34 cellular contexts compared by ENCODE assay signal in the genomic region with DNA sequence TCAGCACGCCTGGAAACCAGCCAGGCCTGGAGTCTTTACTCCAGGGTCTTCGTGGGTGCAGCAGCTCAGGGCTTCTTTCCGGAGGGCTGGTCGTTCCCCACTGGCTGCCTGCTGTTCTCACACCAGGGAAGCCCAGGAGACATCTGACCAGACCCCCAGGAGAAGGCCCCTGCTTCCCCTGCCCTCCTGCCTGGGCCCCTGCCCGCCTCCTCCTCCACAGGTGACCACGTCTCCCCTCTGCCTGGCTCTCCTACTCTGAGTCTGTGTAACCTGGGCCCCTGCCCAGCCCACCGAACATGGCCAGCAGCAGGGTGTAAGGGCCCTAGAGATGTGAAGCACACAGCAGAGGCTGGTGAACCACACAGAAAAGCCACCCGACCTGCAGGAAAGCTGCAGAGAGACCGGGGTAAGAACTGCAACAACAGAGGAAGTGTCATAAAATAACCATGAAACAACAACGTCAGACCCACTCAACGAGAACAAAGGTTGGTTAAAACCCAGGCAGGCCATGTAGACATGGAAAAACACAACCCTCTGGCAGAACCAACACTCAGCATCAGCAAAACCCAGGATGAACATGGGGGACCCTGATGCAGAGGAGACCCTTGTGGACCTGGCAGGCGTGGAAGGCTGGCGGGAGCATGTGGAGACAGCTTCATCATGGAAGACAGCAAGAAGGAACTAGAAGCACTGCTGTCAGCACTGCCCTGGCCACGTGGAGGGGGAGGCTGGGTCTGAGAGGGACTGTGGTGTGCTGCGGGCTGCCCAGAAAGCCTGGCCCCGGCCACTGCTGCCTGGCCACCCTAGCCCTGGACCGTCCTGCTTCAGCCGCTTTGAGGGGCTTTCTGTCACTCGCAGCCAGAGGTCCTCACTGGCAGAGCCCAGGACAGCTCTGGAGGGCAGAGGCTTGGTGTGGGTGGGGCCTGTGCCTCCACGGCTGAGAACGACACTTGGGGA. TPM values are rescaled to one million over a fixed set of nuclear protein-coding genes. Genes with fewer than 3 reads are reported as not detected.
DNase-seq lines count a peak whose midpoint lies in the region; ATAC-seq and TF ChIP-seq lines count a peak whose summit lies in the region.
"Had no signal": no experiment of that assay in that cellular context is flagged by ENCODE, and none has a peak within 500 bp of the region (broad histone marks: within the 10 kb centered on the region; RNA-seq: fewer than 3 reads in every experiment).

No MANE protein-coding gene starts in this region.

- peak overlapping the region; percentile 36 for H3K27ac Mint-ChIP-seq in activated CD8-positive, alpha-beta T cell treated with anti-CD3 and anti-CD28 coated beads, Interleukin-2, amount 10 ng/mL, durations not matched to agents 7 days and 5 days
- no peak overlapping the region for H3K27ac Mint-ChIP-seq in activated CD8-positive, alpha-beta T cell treated with anti-CD3 and anti-CD28 coated beads for 36 hours
- H3K27ac Mint-ChIP-seq in nephron progenitor cell: peak overlapping the region; percentile 51
- H3K27ac Mint-ChIP-seq: activated naive CD4-positive, alpha-beta T cell treated with anti-CD3 and anti-CD28 coated beads for 36 hours; activated T-cell treated with anti-CD3 and anti-CD28 coated beads, Interleukin-2, amount 50 U/mL, for 24 hours; H9; stimulated activated memory B cell treated with anti-CD40 and anti-IgM and Interleukin-4, amounts not matched to agents 10 μg/mL and 1 μg/mL and 100 μg/mL, for 72 hours had no signal

- no peak for DNase-seq in activated CD8-positive, alpha-beta T cell treated with anti-CD3 and anti-CD28 coated beads, Interleukin-2, amount 10 ng/mL, durations not matched to agents 7 days and 5 days
- no peak for DNase-seq in activated CD8-positive, alpha-beta T cell treated with anti-CD3 and anti-CD28 coated beads for 36 hours
- peak; percentile 21 for DNase-seq in GDM1 (lab: John Stamatoyannopoulos, UW)
- DNase-seq in SKM-1 (lab: John Stamatoyannopoulos, UW; ENCODE audit: unreplicated experiment): peak; percentile 42
- no peak for DNase-seq in nephron progenitor cell
- DNase-seq in activated gamma-delta T cell (lab: John Stamatoyannopoulos, UW): no peak
- DNase-seq in NCI-H1105 treated with DMSO at 0.1 percent for 48 hours (lab: John Stamatoyannopoulos, UW): no peak
- DNase-seq: activated CD4-positive, alpha-beta T cell treated with anti-CD3 and anti-CD28 coated beads, Interleukin-2, amount 50 U/mL, for 48 hours; activated naive CD4-positive, alpha-beta T cell treated with anti-CD3 and anti-CD28 coated beads for 36 hours; activated T-cell treated with anti-CD3 and anti-CD28 coated beads, Interleukin-2, amount 50 U/mL, for 24 hours; BE2C; COR-L47; esophagus squamous epithelium; H9; hippocampal formation; Karpas-422; mesendoderm; naive B cell; NCI-H1436; NCI-H524 treated with DMSO at 0.1 percent for 48 hours; Peyer's patch; SJCRH30; stimulated activated CD4-positive, alpha-beta T cell treated with anti-CD3 and anti-CD28 coated beads, Interleukin-4, amount 100 ng/mL, for 1 hour had no signal

- CTCF ChIA-PET in activated CD8-positive, alpha-beta T cell treated with anti-CD3 and anti-CD28 coated beads, Interleukin-2, amount 10 ng/mL, durations not matched to agents 7 days and 5 days (lab: Charles Lee): interaction anchor here (1.2 kb wide), 1 partner anchor 25 kb away, joined by 4 read pairs; no protein-coding TSS in a partner anchor
- CTCF ChIA-PET in activated CD8-positive, alpha-beta T cell treated with anti-CD3 and anti-CD28 coated beads for 36 hours (lab: Charles Lee): interaction anchor here (3.9 kb wide), 1 partner anchor 26 kb away, joined by 9 read pairs; a partner anchor contains a TSS

- ATAC-seq in activated CD8-positive, alpha-beta T cell treated with anti-CD3 and anti-CD28 coated beads, Interleukin-2, amount 10 ng/mL, durations not matched to agents 7 days and 5 days: no peak
- ATAC-seq in activated CD8-positive, alpha-beta T cell treated with anti-CD3 and anti-CD28 coated beads for 36 hours: no peak
- no peak for ATAC-seq in GM18907 (IDR thresholded peaks at IDR 0.05; ENCODE audit: unreplicated experiment)
- ATAC-seq: left lung; pancreas; right cardiac atrium; stimulated activated memory B cell treated with anti-CD40 and anti-IgM and Interleukin-4, amounts not matched to agents 10 μg/mL and 1 μg/mL and 100 μg/mL, for 72 hours had no signal

- H3K36me3 Mint-ChIP-seq in activated CD8-positive, alpha-beta T cell treated with anti-CD3 and anti-CD28 coated beads, Interleukin-2, amount 10 ng/mL, durations not matched to agents 7 days and 5 days (ENCODE audit: low read depth): no peaks in the 10 kb centered on the region
- no peaks in the 10 kb centered on the region for H3K36me3 Mint-ChIP-seq in activated CD8-positive, alpha-beta T cell treated with anti-CD3 and anti-CD28 coated beads for 36 hours (ENCODE audit: low read depth)
- H3K36me3 Mint-ChIP-seq in nephron progenitor cell (ENCODE audit: low read depth): no peaks in the 10 kb centered on the region
- H3K36me3 Mint-ChIP-seq: naive B cell; stimulated activated memory B cell treated with anti-CD40 and anti-IgM and Interleukin-4, amounts not matched to agents 10 μg/mL and 1 μg/mL and 100 μg/mL, for 72 hours had no signal

- no peak for TF ChIP-seq CTCF in activated CD8-positive, alpha-beta T cell treated with anti-CD3 and anti-CD28 coated beads for 36 hours (IDR thresholded peaks at IDR 0.05)
- TF ChIP-seq CTCF in nephron progenitor cell (IDR thresholded peaks at IDR 0.05): no peak

- no peak overlapping the region for H3K4me3 Mint-ChIP-seq in activated CD8-positive, alpha-beta T cell treated with anti-CD3 and anti-CD28 coated beads, Interleukin-2, amount 10 ng/mL, durations not matched to agents 7 days and 5 days
- no peak overlapping the region for H3K4me3 Mint-ChIP-seq in activated CD8-positive, alpha-beta T cell treated with anti-CD3 and anti-CD28 coated beads for 36 hours
- no peak overlapping the region for H3K4me3 Mint-ChIP-seq in nephron progenitor cell
- H3K4me3 Mint-ChIP-seq: activated naive CD4-positive, alpha-beta T cell treated with anti-CD3 and anti-CD28 coated beads for 36 hours; activated T-cell treated with anti-CD3 and anti-CD28 coated beads, Interleukin-2, amount 50 U/mL, for 24 hours; H9; naive B cell; stimulated activated memory B cell treated with anti-CD40 and anti-IgM and Interleukin-4, amounts not matched to agents 10 μg/mL and 1 μg/mL and 100 μg/mL, for 72 hours had no signal

- no peaks in the 10 kb centered on the region for H3K27me3 Mint-ChIP-seq in activated CD8-positive, alpha-beta T cell treated with anti-CD3 and anti-CD28 coated beads, Interleukin-2, amount 10 ng/mL, durations not matched to agents 7 days and 5 days (ENCODE audit: low read depth)
- H3K27me3 Mint-ChIP-seq in activated CD8-positive, alpha-beta T cell treated with anti-CD3 and anti-CD28 coated beads for 36 hours: no peaks in the 10 kb centered on the region
- peaks cover 11% of the 10 kb centered on the region for H3K27me3 Mint-ChIP-seq in nephron progenitor cell (ENCODE audit: low read depth, poor library complexity)
- H3K27me3 Mint-ChIP-seq: activated T-cell treated with anti-CD3 and anti-CD28 coated beads, Interleukin-2, amount 50 U/mL, for 24 hours; stimulated activated memory B cell treated with anti-CD40 and anti-IgM and Interleukin-4, amounts not matched to agents 10 μg/mL and 1 μg/mL and 100 μg/mL, for 72 hours had no signal

- H3K4me1 Mint-ChIP-seq in activated CD8-positive, alpha-beta T cell treated with anti-CD3 and anti-CD28 coated beads, Interleukin-2, amount 10 ng/mL, durations not matched to agents 7 days and 5 days (ENCODE audit: low read depth): peaks cover 23% of the 10 kb centered on the region
- H3K4me1 Mint-ChIP-seq in activated CD8-positive, alpha-beta T cell treated with anti-CD3 and anti-CD28 coated beads for 36 hours (ENCODE audit: low read depth): peaks cover 9% of the 10 kb centered on the region
- peaks cover 17% of the 10 kb centered on the region for H3K4me1 Mint-ChIP-seq in nephron progenitor cell
- H3K4me1 Mint-ChIP-seq: stimulated activated memory B cell treated with anti-CD40 and anti-IgM and Interleukin-4, amounts not matched to agents 10 μg/mL and 1 μg/mL and 100 μg/mL, for 72 hours had no signal

- POLR2A ChIA-PET in activated CD8-positive, alpha-beta T cell treated with anti-CD3 and anti-CD28 coated beads, Interleukin-2, amount 10 ng/mL, durations not matched to agents 7 days and 5 days (lab: Charles Lee): interaction anchor here (0.8 to 1.0 kb wide), 2 partner anchors 16 to 20 kb away, joined by 3 read pairs; no protein-coding TSS in a partner anchor
- POLR2A ChIA-PET in activated CD8-positive, alpha-beta T cell treated with anti-CD3 and anti-CD28 coated beads for 36 hours (lab: Charles Lee): no interaction called here

- no peaks in the 10 kb centered on the region for H3K9me3 Mint-ChIP-seq in activated CD8-positive, alpha-beta T cell treated with anti-CD3 and anti-CD28 coated beads, Interleukin-2, amount 10 ng/mL, durations not matched to agents 7 days and 5 days (ENCODE audit: insufficient read depth)
- no peaks in the 10 kb centered on the region for H3K9me3 Mint-ChIP-seq in activated CD8-positive, alpha-beta T cell treated with anti-CD3 and anti-CD28 coated beads for 36 hours
- H3K9me3 Mint-ChIP-seq in nephron progenitor cell: no peaks in the 10 kb centered on the region
- H3K9me3 Mint-ChIP-seq: activated naive CD4-positive, alpha-beta T cell treated with anti-CD3 and anti-CD28 coated beads for 36 hours; activated T-cell treated with anti-CD3 and anti-CD28 coated beads, Interleukin-2, amount 50 U/mL, for 24 hours; H9; naive B cell; stimulated activated memory B cell treated with anti-CD40 and anti-IgM and Interleukin-4, amounts not matched to agents 10 μg/mL and 1 μg/mL and 100 μg/mL, for 72 hours had no signal

- intact Hi-C loops in activated CD8-positive, alpha-beta T cell treated with anti-CD3 and anti-CD28 coated beads for 36 hours (cut with micrococcal nuclease): no loop called here

RNA-seq across cellular contexts. Expression of a gene that starts 20.4 kb away (rescaled TPM):
- total RNA-seq in activated CD8-positive, alpha-beta T cell treated with anti-CD3 and anti-CD28 coated beads, Interleukin-2, amount 10 ng/mL, durations not matched to agents 7 days and 5 days: under 1 TPM in 1 of 2 experiments, not detected in 1; 0.13 TPM
- not detected for total RNA-seq in activated CD8-positive, alpha-beta T cell treated with anti-CD3 and anti-CD28 coated beads for 36 hours
- total RNA-seq: A673; activated naive CD4-positive, alpha-beta T cell treated with anti-CD3 and anti-CD28 coated beads for 36 hours; aorta; cardiac septum; esophagus squamous epithelium; frontal cortex; H9; left lung; pancreas; Peyer's patch; right cardiac atrium; SJCRH30; T-helper 2 cell treated with Interferon-gamma antibody and Interleukin-4, amounts not matched to agents 100 ng/mL and 5 ng/mL, for 36 hours; temporal lobe had no signal

RNA-seq across cellular contexts. Expression of a gene that starts 21.5 kb away (rescaled TPM):
- 10 to 100 TPM; 26.6 to 27.3 TPM for total RNA-seq in activated CD8-positive, alpha-beta T cell treated with anti-CD3 and anti-CD28 coated beads, Interleukin-2, amount 10 ng/mL, durations not matched to agents 7 days and 5 days
- total RNA-seq in activated CD8-positive, alpha-beta T cell treated with anti-CD3 and anti-CD28 coated beads for 36 hours: 10 to 100 TPM; 27.8 to 29.8 TPM

RNA-seq across cellular contexts. Expression of a gene that starts 26.8 kb away (rescaled TPM):
- total RNA-seq in activated CD8-positive, alpha-beta T cell treated with anti-CD3 and anti-CD28 coated beads, Interleukin-2, amount 10 ng/mL, durations not matched to agents 7 days and 5 days: not detected
- total RNA-seq in activated CD8-positive, alpha-beta T cell treated with anti-CD3 and anti-CD28 coated beads for 36 hours: not detected
- total RNA-seq: A673; activated naive CD4-positive, alpha-beta T cell treated with anti-CD3 and anti-CD28 coated beads for 36 hours; SJCRH30; T-helper 2 cell treated with Interferon-gamma antibody and Interleukin-4, amounts not matched to agents 100 ng/mL and 5 ng/mL, for 36 hours; temporal lobe had no signal

Comparison
In these comparisons a context has a peak if more than half of its experiments do, and no peak if none do; other contexts are left out.
1. DNase-seq: peak in GDM1 (single experiment) and SKM-1 (single experiment); none in activated CD8-positive, alpha-beta T cell treated with anti-CD3 and anti-CD28 coated beads, Interleukin-2, amount 10 ng/mL, durations not matched to agents 7 days and 5 days (single experiment), activated CD8-positive, alpha-beta T cell treated with anti-CD3 and anti-CD28 coated beads for 36 hours (single experiment), nephron progenitor cell (single experiment), activated gamma-delta T cell (single experiment) and NCI-H1105 treated with DMSO at 0.1 percent for 48 hours (single experiment).